Comparison of ENCODE assay signal across 18 cellular contexts in the genomic region with DNA sequence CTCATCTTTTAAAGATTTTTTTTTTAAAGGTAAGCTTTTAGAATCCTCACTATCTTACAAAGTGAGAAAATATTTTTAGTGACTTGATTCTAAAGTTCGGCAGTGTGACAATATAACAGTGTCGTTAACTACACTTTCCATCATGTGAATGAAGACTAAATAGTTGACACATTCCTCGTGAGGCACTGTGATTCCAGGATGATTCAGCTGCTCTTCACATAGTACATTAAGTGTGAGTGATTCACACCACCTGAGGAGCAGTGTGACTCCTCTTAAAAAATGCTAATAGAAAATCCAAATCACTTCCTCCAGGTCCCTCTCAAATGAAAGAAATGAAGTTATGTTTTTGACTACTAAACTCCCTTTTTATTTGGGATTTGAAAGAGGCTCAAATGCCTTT.
"Had no signal": no experiment of that assay in that cellular context is flagged by ENCODE, and none has a peak within 500 bp of the region (broad histone marks: within the 10 kb centered on the region; RNA-seq: fewer than 3 reads in every experiment).

No MANE protein-coding gene starts in this region.

- ATAC-seq: mucosa of descending colon; naive thymus-derived CD8-positive, alpha-beta T cell; right cardiac atrium had no signal

- DNase-seq: colonic mucosa; dermis blood vessel endothelial cell; erythroblast; foreskin melanocyte; head of caudate nucleus; mammary epithelial cell; mucosa of descending colon; naive thymus-derived CD8-positive, alpha-beta T cell; posterior cingulate gyrus; right cardiac atrium; small intestine; stimulated activated CD4-positive, alpha-beta T cell treated with anti-CD3 and anti-CD28 coated beads, Interleukin-12 subunit alpha, Interleukin-12 subunit beta, amount 100 ng/mL, for 4 hours; stimulated activated naive CD4-positive, alpha-beta T cell; stomach; substantia nigra; transverse colon had no signal

- H3K4me1 ChIP-seq: colonic mucosa, stomach, transverse colon had no signal

- H3K27me3 ChIP-seq: colonic mucosa, hepatocyte, stomach, transverse colon had no signal

- H3K4me3 ChIP-seq: colonic mucosa, hepatocyte, mucosa of descending colon, stomach, thoracic aorta, transverse colon had no signal

- H3K4me2 ChIP-seq: hepatocyte had no signal

- H3K27ac ChIP-seq: colonic mucosa, hepatocyte, stomach, thoracic aorta, transverse colon had no signal

- H3K79me2 ChIP-seq: hepatocyte had no signal

- H3K9me3 ChIP-seq: colonic mucosa, mucosa of descending colon, thoracic aorta, transverse colon had no signal

- H3K36me3 ChIP-seq: colonic mucosa, stomach, thoracic aorta, transverse colon had no signal
